Comparison of ENCODE assay signal across 25 cellular contexts in the genomic region with DNA sequence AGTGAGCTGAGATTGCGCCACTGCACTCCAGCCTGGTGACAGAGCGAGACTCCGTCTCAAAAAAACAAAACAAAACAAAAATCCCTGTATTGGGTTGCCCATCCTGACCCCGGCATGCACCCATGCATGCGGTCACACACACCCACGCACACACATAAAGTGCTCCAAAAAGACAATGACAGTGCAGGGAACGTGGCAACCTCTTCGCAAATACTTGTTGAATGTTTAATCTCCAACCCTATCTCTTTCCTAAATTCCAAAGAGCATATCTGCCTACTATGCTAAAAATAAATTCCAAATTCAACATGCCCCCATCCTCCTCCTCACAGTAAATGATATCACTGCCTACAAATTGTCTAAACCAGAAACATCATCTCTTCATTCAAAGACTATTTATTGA.
"Had no signal": no experiment of that assay in that cellular context is flagged by ENCODE, and none has a peak within 500 bp of the region (broad histone marks: within the 10 kb centered on the region; RNA-seq: fewer than 3 reads in every experiment).

No MANE protein-coding gene starts in this region.

- H3K4me3 Mint-ChIP-seq: activated CD8-positive, alpha-beta T cell treated with anti-CD3 and anti-CD28 coated beads, Interleukin-2, amount 10 ng/mL, durations not matched to agents 7 days and 5 days; activated naive CD8-positive, alpha-beta T cell treated with anti-CD3 and anti-CD28 coated beads, Interleukin-2, amount 10 ng/mL, durations not matched to agents 7 days and 5 days; T-helper 17 cell; WTC11 had no signal

- H3K4me1 ChIP-seq: breast epithelium had no signal

- H3K27ac Mint-ChIP-seq: activated CD8-positive, alpha-beta T cell treated with anti-CD3 and anti-CD28 coated beads, Interleukin-2, amount 10 ng/mL, durations not matched to agents 7 days and 5 days; activated naive CD8-positive, alpha-beta T cell treated with anti-CD3 and anti-CD28 coated beads, Interleukin-2, amount 10 ng/mL, durations not matched to agents 7 days and 5 days; T-helper 17 cell; WTC11 had no signal

- ATAC-seq: activated CD8-positive, alpha-beta T cell treated with anti-CD3 and anti-CD28 coated beads, Interleukin-2, amount 10 ng/mL, durations not matched to agents 7 days and 5 days; T-helper 17 cell; WTC11 had no signal

- H3K9me3 ChIP-seq: breast epithelium had no signal

- H3K4me3 ChIP-seq: breast epithelium had no signal

- H3K9me3 Mint-ChIP-seq: activated naive CD8-positive, alpha-beta T cell treated with anti-CD3 and anti-CD28 coated beads, Interleukin-2, amount 10 ng/mL, durations not matched to agents 7 days and 5 days; WTC11 had no signal

- H3K36me3 ChIP-seq: breast epithelium had no signal

- H3K4me1 Mint-ChIP-seq: activated naive CD8-positive, alpha-beta T cell treated with anti-CD3 and anti-CD28 coated beads, Interleukin-2, amount 10 ng/mL, durations not matched to agents 7 days and 5 days; T-helper 17 cell had no signal

- H3K27me3 ChIP-seq: breast epithelium had no signal

- DNase-seq: activated CD4-positive, alpha-beta T cell treated with anti-CD3 and anti-CD28 coated beads for 48 hours; activated CD4-positive, alpha-beta T cell treated with anti-CD3 and anti-CD28 coated beads, Interleukin-2, amount 50 U/mL, for 4 hours; activated CD4-positive, CD25-positive, alpha-beta regulatory T cell treated with anti-CD3 and anti-CD28 coated beads, Interleukin-2, amount 50 U/mL, for 72 hours; activated CD8-positive, alpha-beta memory T cell treated with anti-CD3 and anti-CD28 coated beads, Interleukin-2, amount 50 U/mL, for 48 hours; activated CD8-positive, alpha-beta T cell treated with anti-CD3 and anti-CD28 coated beads, Interleukin-2, amount 10 ng/mL, durations not matched to agents 7 days and 5 days; activated naive CD4-positive, alpha-beta T cell treated with anti-CD3 and anti-CD28 coated beads, Interleukin-2, amount 50 U/mL, for 16 hours; activated naive CD8-positive, alpha-beta T cell treated with anti-CD3 and anti-CD28 coated beads, Interleukin-2, amount 10 ng/mL, durations not matched to agents 7 days and 5 days; activated T-cell treated with anti-CD3 and anti-CD28 coated beads, Interleukin-2, amount 50 U/mL, for 1 hour; aorta; MV-4-11; NCI-H1092 treated with DMSO at 0.1 percent for 48 hours; NCI-H1417 treated with DMSO at 0.1 percent for 48 hours; NCI-H1694; NCI-H2029; NCI-H2107; NCI-H2171 treated with DMSO at 0.1 percent for 48 hours; NCI-H226; NCI-H510A; NCI-H526 treated with DMSO at 0.1 percent for 48 hours; NCI-H82; SIG-M5; T-helper 17 cell; T-helper 9 cell had no signal

- H3K27ac ChIP-seq: breast epithelium had no signal
